Comparison of ENCODE assay signal across 1 cellular context in genomic region chr21:45330075-45330781, GRCh38.
TF ChIP-seq lines count a peak whose summit lies in the region.

No MANE protein-coding gene starts in this region.

TF ChIP-seq in HEK293, 187 proteins besides CTCF, POLR2A, EP300 and RAD21 (continued from another document and continues in another):
- TF ChIP-seq ZBTB7A (tag by site-specific recombination; IDR thresholded peaks at IDR 0.05; ENCODE audit: low read depth): no peak
- peak; percentile 66 for TF ChIP-seq ZNF366 (tag by site-specific recombination; conservative IDR thresholded peaks at IDR 0.05)
- no peak for TF ChIP-seq ZNF214 (tag by site-specific recombination; IDR thresholded peaks at IDR 0.05; ENCODE audit: borderline replicate concordance)
- TF ChIP-seq ZNF518A (tag by site-specific recombination; conservative IDR thresholded peaks at IDR 0.05; ENCODE audit: low read depth): peak; percentile 11; the same call in 1 of the 2 replicates
- TF ChIP-seq ZNF701 (tag by site-specific recombination; IDR thresholded peaks at IDR 0.05): no peak
- peak; percentile 69 for TF ChIP-seq KLF17 (tag by site-specific recombination; IDR thresholded peaks at IDR 0.05)
- TF ChIP-seq KLF10 (tag by site-specific recombination; IDR thresholded peaks at IDR 0.05): no peak
- TF ChIP-seq ZNF449 (tag by site-specific recombination; IDR thresholded peaks at IDR 0.05): no peak
- TF ChIP-seq INSM2 (tag by site-specific recombination; IDR thresholded peaks at IDR 0.05): peak; percentile 61
- TF ChIP-seq ZNF423 (tag by site-specific recombination; IDR thresholded peaks at IDR 0.05): peak; percentile 90
- no peak for TF ChIP-seq ZFP41 (tag by site-specific recombination; IDR thresholded peaks at IDR 0.05; ENCODE audit: borderline replicate concordance)
- TF ChIP-seq ZNF571 (tag by site-specific recombination; IDR thresholded peaks at IDR 0.05): no peak
- TF ChIP-seq ELK4 (IDR thresholded peaks at IDR 0.05; ENCODE audit: borderline replicate concordance, low read depth, low read length): no peak
- TF ChIP-seq PRDM6 (tag by site-specific recombination; IDR thresholded peaks at IDR 0.05): no peak
- TF ChIP-seq ZNF391 (tag by site-specific recombination; IDR thresholded peaks at IDR 0.05; ENCODE audit: borderline replicate concordance, low read depth): 0 out of 2 replicates have a peak, but pooled peaks have one; percentile 54
- no peak for TF ChIP-seq ZNF792 (tag by site-specific recombination; IDR thresholded peaks at IDR 0.05)
- no peak for TF ChIP-seq ZNF16 (tag by site-specific recombination; IDR thresholded peaks at IDR 0.05; ENCODE audit: low read depth)
- no peak for TF ChIP-seq ZXDB (tag by site-specific recombination; IDR thresholded peaks at IDR 0.05)
- no peak for TF ChIP-seq ZNF248 (tag by site-specific recombination; IDR thresholded peaks at IDR 0.05)
- TF ChIP-seq GFI1B (tag by site-specific recombination; IDR thresholded peaks at IDR 0.05): no peak
- TF ChIP-seq ZNF510 (tag by site-specific recombination; IDR thresholded peaks at IDR 0.05; ENCODE audit: insufficient replicate concordance): no peak
- no peak for TF ChIP-seq ZNF473 (tag by site-specific recombination; IDR thresholded peaks at IDR 0.05)
- peak; percentile 50; the same call in 1 of the 2 replicates for TF ChIP-seq ZNF24 (tag by site-specific recombination; IDR thresholded peaks at IDR 0.05)
- no peak for TF ChIP-seq MYNN (tag by site-specific recombination; IDR thresholded peaks at IDR 0.05; ENCODE audit: borderline replicate concordance)
- TF ChIP-seq ZNF558 (tag by site-specific recombination; IDR thresholded peaks at IDR 0.05): no peak
- TF ChIP-seq ZNF501 (tag by site-specific recombination; IDR thresholded peaks at IDR 0.05): no peak
- TF ChIP-seq TCF7L2 (IDR thresholded peaks at IDR 0.05; ENCODE audit: borderline replicate concordance, low read depth, low read length): no peak
- no peak for TF ChIP-seq ZNF26 (tag by site-specific recombination; IDR thresholded peaks at IDR 0.05)
- TF ChIP-seq ZNF211 (tag by site-specific recombination; IDR thresholded peaks at IDR 0.05; ENCODE audit: low read depth): no peak
- TF ChIP-seq GLI2 (tag by site-specific recombination; IDR thresholded peaks at IDR 0.05; ENCODE audit: borderline replicate concordance, low read depth): no peak
- peak; percentile 93 for TF ChIP-seq ZNF664 (tag by site-specific recombination; IDR thresholded peaks at IDR 0.05)
- TF ChIP-seq MZF1 (tag by site-specific recombination; IDR thresholded peaks at IDR 0.05; ENCODE audit: borderline replicate concordance): no peak
- no peak for TF ChIP-seq SP3 (tag by site-specific recombination; IDR thresholded peaks at IDR 0.05)
- no peak for TF ChIP-seq BCL11A (tag by site-specific recombination; IDR thresholded peaks at IDR 0.05; ENCODE audit: low read depth)
- TF ChIP-seq ZBTB1 (tag by site-specific recombination; IDR thresholded peaks at IDR 0.05): no peak
- TF ChIP-seq AEBP2 (tag by site-specific recombination; IDR thresholded peaks at IDR 0.05; ENCODE audit: borderline replicate concordance): no peak
- no peak for TF ChIP-seq ZNF529 (tag by site-specific recombination; IDR thresholded peaks at IDR 0.05; ENCODE audit: insufficient replicate concordance)
- TF ChIP-seq TRIM28 (IDR thresholded peaks at IDR 0.05; ENCODE audit: borderline replicate concordance, low read length): no peak
- no peak for TF ChIP-seq ZNF138 (tag by site-specific recombination; IDR thresholded peaks at IDR 0.05; ENCODE audit: borderline replicate concordance)
- peak; percentile 48; the same call in 1 of the 2 replicates for TF ChIP-seq ZBTB21 (tag by site-specific recombination; IDR thresholded peaks at IDR 0.05)
- no peak for TF ChIP-seq ZSCAN23 (tag by site-specific recombination; IDR thresholded peaks at IDR 0.05)
- no peak for TF ChIP-seq ZNF155 (tag by site-specific recombination; IDR thresholded peaks at IDR 0.05)
